In the genomic region with DNA sequence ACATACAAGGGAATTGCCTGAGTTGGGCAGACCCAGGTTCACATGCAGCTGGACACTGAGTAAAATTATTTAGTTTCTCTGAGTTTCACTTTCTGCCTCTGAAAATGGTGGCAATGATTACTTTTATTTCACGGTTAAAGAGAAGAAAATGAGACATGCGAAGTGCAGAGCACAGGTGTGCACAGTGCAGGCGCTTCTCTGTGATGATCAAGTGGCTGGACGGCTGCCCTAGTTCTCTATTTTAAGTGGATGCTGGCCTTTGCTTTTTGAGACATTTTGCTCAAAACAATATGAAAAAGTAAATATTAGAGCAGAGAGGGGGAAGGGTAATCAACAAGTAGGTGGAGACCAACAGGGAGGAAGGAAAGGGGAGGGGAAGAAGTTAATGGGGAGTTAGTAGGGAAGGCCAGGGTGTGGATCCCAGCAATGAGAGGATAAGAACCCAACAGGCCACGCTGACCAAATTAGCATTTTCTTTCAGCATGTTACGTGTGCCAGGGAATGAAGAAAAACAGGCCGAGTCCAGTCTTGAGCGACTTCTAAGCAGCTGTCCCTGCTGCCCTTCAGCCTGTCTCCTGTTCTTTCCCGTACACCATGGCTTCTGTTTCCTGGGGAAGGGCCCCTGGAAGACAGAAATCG, we compare ENCODE assay signal across 10 cellular contexts. TPM values are rescaled to one million over a fixed set of nuclear protein-coding genes. Genes with fewer than 3 reads are reported as not detected.
DNase-seq lines count a peak whose midpoint lies in the region; ATAC-seq and TF ChIP-seq lines count a peak whose summit lies in the region.
"Had no signal": no experiment of that assay in that cellular context is flagged by ENCODE, and none has a peak within 500 bp of the region (broad histone marks: within the 10 kb centered on the region; RNA-seq: fewer than 3 reads in every experiment).

No MANE protein-coding gene starts in this region.

- no peaks in the 10 kb centered on the region for H3K36me3 ChIP-seq in suprapubic skin
- H3K36me3 ChIP-seq in CD4-positive, alpha-beta memory T cell (ENCODE audit: insufficient read depth, low read length), result no peaks in the 10 kb centered on the region

- no peak for TF ChIP-seq POLR2A in suprapubic skin (IDR thresholded peaks at IDR 0.05)

- TF ChIP-seq CTCF in suprapubic skin (IDR thresholded peaks at IDR 0.05), result no peak

- TF ChIP-seq EP300 in suprapubic skin (IDR thresholded peaks at IDR 0.05), result no peak

- no peak overlapping the region for H3K4me3 ChIP-seq in suprapubic skin
- no peak overlapping the region for H3K4me3 ChIP-seq in CD4-positive, alpha-beta memory T cell (ENCODE audit: low read length in 2 of 2)

- peaks cover 0 to 4% (median 0%) of the 10 kb centered on the region in 8 donors for H3K9me3 Mint-ChIP-seq in CD4-positive, alpha-beta memory T cell

- H3K27ac ChIP-seq in epithelial cell of prostate (peak overlapping the region; percentile 51), suprapubic skin (peak overlapping the region; percentile 51)
- H3K27ac ChIP-seq in CD4-positive, alpha-beta memory T cell (ENCODE audit: low read depth, low read length), result no peak overlapping the region

- no peaks in the 10 kb centered on the region for H3K9me3 ChIP-seq in suprapubic skin
- no peaks in the 10 kb centered on the region for H3K9me3 ChIP-seq in CD4-positive, alpha-beta memory T cell (ENCODE audit: control insufficient read depth in 1 of 2, low read length in 2 of 2)

- peaks cover 16 to 22% of the 10 kb centered on the region in 2 donors for H3K36me3 Mint-ChIP-seq in CD4-positive, alpha-beta memory T cell

- H3K27me3 Mint-ChIP-seq in CD4-positive, alpha-beta memory T cell, result no peaks in the 10 kb centered on the region

- no peak overlapping the region for H3K4me3 Mint-ChIP-seq in CD4-positive, alpha-beta memory T cell

- H3K27me3 ChIP-seq in suprapubic skin, result no peaks in the 10 kb centered on the region
- no peaks in the 10 kb centered on the region for H3K27me3 ChIP-seq in CD4-positive, alpha-beta memory T cell (ENCODE audit: insufficient read depth, low read length)

- intact Hi-C loops in CD4-positive, alpha-beta memory T cell (cut with micrococcal nuclease), result no loop called here

- CTCF ChIA-PET in CD4-positive, alpha-beta memory T cell (lab: Charles Lee; ENCODE audit: partially characterized antibody), result no interaction called here

- no peak for ATAC-seq in GM19455 (IDR thresholded peaks at IDR 0.05; ENCODE audit: unreplicated experiment)
- ATAC-seq in GM18519 (IDR thresholded peaks at IDR 0.05; ENCODE audit: low FRiP score, unreplicated experiment), result no peak

- 57% methylated on average over 10 of the region's 10 CpGs for WGBS in suprapubic skin

- DNase-seq in LHCN-M2 (ENCODE audit: low read depth), result peak; percentile 42
- no peak for DNase-seq in epithelial cell of prostate (ENCODE audit: low read depth, low spot score)
- DNase-seq in midbrain (lab: John Stamatoyannopoulos, UW), result peak; percentile 64
- no peak for DNase-seq in suprapubic skin (ENCODE audit: low spot score in 2 of 2)
- DNase-seq in NCI-H82 treated with DMSO at 0.1 percent for 48 hours (lab: John Stamatoyannopoulos, UW; ENCODE audit: unreplicated experiment), result no peak
- DNase-seq in CD4-positive, alpha-beta memory T cell, result no peak
- DNase-seq: EL, NCI-H187 had no signal

- peaks cover 20 to 53% (median 38%) of the 10 kb centered on the region in 4 donors for H3K4me1 Mint-ChIP-seq in CD4-positive, alpha-beta memory T cell

- H3K4me1 ChIP-seq in suprapubic skin, result peaks cover 50% of the 10 kb centered on the region
- H3K4me1 ChIP-seq in CD4-positive, alpha-beta memory T cell (ENCODE audit: insufficient read depth, low read length), result peaks cover 27% of the 10 kb centered on the region

- peak overlapping the region in 1 of 7 donors; percentile 15 for H3K27ac Mint-ChIP-seq in CD4-positive, alpha-beta memory T cell

- POLR2A ChIA-PET in CD4-positive, alpha-beta memory T cell (lab: Charles Lee; ENCODE audit: partially characterized antibody), result no interaction called here

RNA-seq across cellular contexts. Expression of a gene that starts 16.1 kb away (rescaled TPM):
- total RNA-seq in LHCN-M2 (2014; rRNA removed) (32.8 and 36.8 TPM in 2 replicates), suprapubic skin (10 to 100 TPM; 17.9 to 43.2 (median 24.4) TPM)
- polyA plus RNA-seq in LHCN-M2 (2012), result 12.0 TPM
- total RNA-seq in CD4-positive, alpha-beta memory T cell, result 10 to 100 TPM; 27.9 to 31.4 TPM
- polyA plus RNA-seq in CD4-positive, alpha-beta memory T cell, result 1 to 10 TPM in 1 of 2 donors, under 1 TPM in 1; 0.30 to 2.8 TPM

Comparison
In these comparisons a context has a peak if more than half of its experiments do, and no peak if none do; other contexts are left out.
1. DNase-seq: peak in LHCN-M2 (single experiment) and midbrain (single experiment); none in epithelial cell of prostate (single experiment), suprapubic skin (0 of 2), NCI-H82 treated with DMSO at 0.1 percent for 48 hours (single experiment) and CD4-positive, alpha-beta memory T cell (0 of 5).